In genomic region chrX:79082886-79083285, GRCh38 we compare ENCODE assay signal across 24 cellular contexts.
DNase-seq lines count a peak whose midpoint lies in the region; ATAC-seq and TF ChIP-seq lines count a peak whose summit lies in the region.
"Had no signal": no experiment of that assay in that cellular context is flagged by ENCODE, and none has a peak within 500 bp of the region (broad histone marks: within the 10 kb centered on the region; RNA-seq: fewer than 3 reads in every experiment).

No MANE protein-coding gene starts in this region.

- peaks cover 11 to 43% (median 20%) of the 10 kb centered on the region in 4 donors for H3K4me1 Mint-ChIP-seq in CD4-positive, CD25-positive, alpha-beta regulatory T cell
- H3K4me1 Mint-ChIP-seq in activated naive CD8-positive, alpha-beta T cell treated with anti-CD3 and anti-CD28 coated beads, Interleukin-2, amount 10 ng/mL, durations not matched to agents 7 days and 5 days: peaks cover 29% of the 10 kb centered on the region
- peaks cover 15% of the 10 kb centered on the region for H3K4me1 Mint-ChIP-seq in osteocyte (ENCODE audit: unreplicated experiment)
- peaks cover 19% of the 10 kb centered on the region for H3K4me1 Mint-ChIP-seq in activated T-helper 2 cell treated with anti-CD3 and anti-CD28 coated beads, Interferon-gamma antibody, Interleukin-2, Interleukin-4, amounts not matched to agents 10 μg/mL and 5 μg/mL and 100 μg/mL, durations not matched to agents 14 hours and 24 hours and 36 hours (ENCODE audit: low read depth)
- H3K4me1 Mint-ChIP-seq: GM23338 had no signal

- POLR2A ChIA-PET in activated naive CD8-positive, alpha-beta T cell treated with anti-CD3 and anti-CD28 coated beads, Interleukin-2, amount 10 ng/mL, durations not matched to agents 7 days and 5 days (lab: Charles Lee): interaction anchor here (1.0 kb wide), 1 partner anchor 61 kb away, joined by 4 read pairs; the partner anchor contains the start of gene GPR174

- intact Hi-C loops in activated T-helper 2 cell treated with anti-CD3 and anti-CD28 coated beads, Interferon-gamma antibody, Interleukin-2, Interleukin-4, amounts not matched to agents 10 μg/mL and 5 μg/mL and 100 μg/mL, durations not matched to agents 14 hours and 24 hours and 36 hours (cut with micrococcal nuclease): loop anchor here (1.0 to 10.0 kb wide), 7 partner anchors 101 to 528 kb away; partner anchors contain the start of genes P2RY10 and RTL3

- no peak for ATAC-seq in CD4-positive, CD25-positive, alpha-beta regulatory T cell (ENCODE audit: low read depth in 2 of 2)
- ATAC-seq in activated naive CD8-positive, alpha-beta T cell treated with anti-CD3 and anti-CD28 coated beads, Interleukin-2, amount 10 ng/mL, durations not matched to agents 7 days and 5 days (ENCODE audit: low read depth): no peak
- ATAC-seq: GM23338 had no signal

- H3K9me3 ChIP-seq in CD4-positive, CD25-positive, alpha-beta regulatory T cell (ENCODE audit: control insufficient read depth in 2 of 2, low read length in 2 of 2): no peaks in the 10 kb centered on the region
- H3K9me3 ChIP-seq in SK-N-MC (ENCODE audit: low read depth, low read length): no peaks in the 10 kb centered on the region
- H3K9me3 ChIP-seq: neutrophil, Peyer's patch, SJCRH30, thoracic aorta had no signal

- peak overlapping the region; percentile 66 to 89 (median 67) for H3K27ac Mint-ChIP-seq in CD4-positive, CD25-positive, alpha-beta regulatory T cell
- peak overlapping the region; percentile 71 for H3K27ac Mint-ChIP-seq in activated naive CD8-positive, alpha-beta T cell treated with anti-CD3 and anti-CD28 coated beads, Interleukin-2, amount 10 ng/mL, durations not matched to agents 7 days and 5 days
- no peak overlapping the region for H3K27ac Mint-ChIP-seq in osteocyte (ENCODE audit: unreplicated experiment)
- H3K27ac Mint-ChIP-seq in activated T-helper 2 cell treated with anti-CD3 and anti-CD28 coated beads, Interferon-gamma antibody, Interleukin-2, Interleukin-4, amounts not matched to agents 10 μg/mL and 5 μg/mL and 100 μg/mL, durations not matched to agents 14 hours and 24 hours and 36 hours: no peak overlapping the region
- H3K27ac Mint-ChIP-seq: GM23338 had no signal

- no peaks in the 10 kb centered on the region for H3K27me3 ChIP-seq in CD4-positive, CD25-positive, alpha-beta regulatory T cell (ENCODE audit: control insufficient read depth, insufficient read depth, low read length)
- H3K27me3 ChIP-seq: neutrophil, Peyer's patch, SJCRH30 had no signal

- peak overlapping the region; percentile 56 for H3K9ac ChIP-seq in SK-N-MC (ENCODE audit: insufficient read length)

- peak overlapping the region; percentile 57 for H3K27ac ChIP-seq in CD4-positive, CD25-positive, alpha-beta regulatory T cell (ENCODE audit: insufficient read depth, low read length, poor library complexity, severe bottlenecking)
- H3K27ac ChIP-seq in SK-N-MC: peak overlapping the region; percentile 86
- H3K27ac ChIP-seq: 22Rv1, neutrophil, Peyer's patch, SJCRH30, thoracic aorta had no signal

- no peaks in the 10 kb centered on the region for H3K36me3 ChIP-seq in CD4-positive, CD25-positive, alpha-beta regulatory T cell (ENCODE audit: control insufficient read depth, insufficient read depth, low read length)
- H3K36me3 ChIP-seq in SK-N-MC (ENCODE audit: insufficient read depth, low read length): no peaks in the 10 kb centered on the region
- H3K36me3 ChIP-seq: neutrophil, Peyer's patch, SJCRH30, thoracic aorta had no signal

- H3K27me3 Mint-ChIP-seq in CD4-positive, CD25-positive, alpha-beta regulatory T cell: no peaks in the 10 kb centered on the region
- no peaks in the 10 kb centered on the region for H3K27me3 Mint-ChIP-seq in activated naive CD8-positive, alpha-beta T cell treated with anti-CD3 and anti-CD28 coated beads, Interleukin-2, amount 10 ng/mL, durations not matched to agents 7 days and 5 days
- H3K27me3 Mint-ChIP-seq in osteocyte (ENCODE audit: unreplicated experiment): no peaks in the 10 kb centered on the region
- H3K27me3 Mint-ChIP-seq in activated T-helper 2 cell treated with anti-CD3 and anti-CD28 coated beads, Interferon-gamma antibody, Interleukin-2, Interleukin-4, amounts not matched to agents 10 μg/mL and 5 μg/mL and 100 μg/mL, durations not matched to agents 14 hours and 24 hours and 36 hours (ENCODE audit: low read depth): no peaks in the 10 kb centered on the region

- H3K4me1 ChIP-seq in CD4-positive, CD25-positive, alpha-beta regulatory T cell (ENCODE audit: control insufficient read depth, insufficient read depth, low read length, poor library complexity, severe bottlenecking): peaks cover 5% of the 10 kb centered on the region
- H3K4me1 ChIP-seq: Peyer's patch, SJCRH30 had no signal

- no peak for TF ChIP-seq CTCF in osteocyte (IDR thresholded peaks at IDR 0.05)

- H3K4me3 ChIP-seq in CD4-positive, CD25-positive, alpha-beta regulatory T cell (ENCODE audit: low read depth, low read length): peak overlapping the region; percentile 47
- peak overlapping the region; percentile 40 for H3K4me3 ChIP-seq in SK-N-MC
- H3K4me3 ChIP-seq: GM23338, lung, Peyer's patch, SJCRH30, skin epidermis, thoracic aorta had no signal

- no peaks in the 10 kb centered on the region for H3K9me3 Mint-ChIP-seq in CD4-positive, CD25-positive, alpha-beta regulatory T cell
- peaks cover 1% of the 10 kb centered on the region for H3K9me3 Mint-ChIP-seq in activated naive CD8-positive, alpha-beta T cell treated with anti-CD3 and anti-CD28 coated beads, Interleukin-2, amount 10 ng/mL, durations not matched to agents 7 days and 5 days
- H3K9me3 Mint-ChIP-seq in osteocyte (ENCODE audit: unreplicated experiment): no peaks in the 10 kb centered on the region
- H3K9me3 Mint-ChIP-seq in activated T-helper 2 cell treated with anti-CD3 and anti-CD28 coated beads, Interferon-gamma antibody, Interleukin-2, Interleukin-4, amounts not matched to agents 10 μg/mL and 5 μg/mL and 100 μg/mL, durations not matched to agents 14 hours and 24 hours and 36 hours: no peaks in the 10 kb centered on the region
- H3K9me3 Mint-ChIP-seq: GM23338 had no signal

- DNase-seq in NCI-H748 (lab: John Stamatoyannopoulos, UW; ENCODE audit: unreplicated experiment) (peak; percentile 25), NCI-H748 treated with DMSO at 0.1 percent for 48 hours (lab: John Stamatoyannopoulos, UW) (no peak), SK-N-MC (ENCODE audit: low read depth, low spot score) (no peak), osteocyte (ENCODE audit: extremely low spot score, unreplicated experiment) (no peak), NCI-H524 treated with DMSO at 0.1 percent for 48 hours (lab: John Stamatoyannopoulos, UW) (no peak)
- no peak for DNase-seq in CD4-positive, CD25-positive, alpha-beta regulatory T cell
- no peak for DNase-seq in activated naive CD8-positive, alpha-beta T cell treated with anti-CD3 and anti-CD28 coated beads, Interleukin-2, amount 10 ng/mL, durations not matched to agents 7 days and 5 days
- DNase-seq in activated T-helper 2 cell treated with anti-CD3 and anti-CD28 coated beads, Interferon-gamma antibody, Interleukin-2, Interleukin-4, amounts not matched to agents 10 μg/mL and 5 μg/mL and 100 μg/mL, durations not matched to agents 14 hours and 24 hours and 36 hours (ENCODE audit: low spot score): no peak
- DNase-seq: activated CD4-positive, alpha-beta T cell treated with anti-CD3 and anti-CD28 coated beads, Interleukin-2, amount 50 U/mL, for 4 hours; activated T-cell treated with anti-CD3 and anti-CD28 coated beads, Interleukin-2, amount 50 U/mL, for 48 hours; AML-193; amygdala; NCI-H1092 treated with DMSO at 0.1 percent for 48 hours; NCI-H2029; NCI-H345; Peyer's patch; SJCRH30; stimulated activated CD4-positive, alpha-beta T cell treated with anti-CD3 and anti-CD28 coated beads, Interleukin-1b, Interleukin-23, amount 100 ng/mL, for 48 hours had no signal

- H3K4me3 Mint-ChIP-seq in CD4-positive, CD25-positive, alpha-beta regulatory T cell: peak overlapping the region in 3 of 4 donors; percentile 14 to 39 (median 19)
- peak overlapping the region; percentile 43 for H3K4me3 Mint-ChIP-seq in activated naive CD8-positive, alpha-beta T cell treated with anti-CD3 and anti-CD28 coated beads, Interleukin-2, amount 10 ng/mL, durations not matched to agents 7 days and 5 days
- H3K4me3 Mint-ChIP-seq in osteocyte (ENCODE audit: unreplicated experiment): no peak overlapping the region
- no peak overlapping the region for H3K4me3 Mint-ChIP-seq in activated T-helper 2 cell treated with anti-CD3 and anti-CD28 coated beads, Interferon-gamma antibody, Interleukin-2, Interleukin-4, amounts not matched to agents 10 μg/mL and 5 μg/mL and 100 μg/mL, durations not matched to agents 14 hours and 24 hours and 36 hours (ENCODE audit: low read depth)
- H3K4me3 Mint-ChIP-seq: GM23338 had no signal

- H3K36me3 Mint-ChIP-seq in CD4-positive, CD25-positive, alpha-beta regulatory T cell: no peaks in the 10 kb centered on the region
- peaks cover 6% of the 10 kb centered on the region for H3K36me3 Mint-ChIP-seq in activated naive CD8-positive, alpha-beta T cell treated with anti-CD3 and anti-CD28 coated beads, Interleukin-2, amount 10 ng/mL, durations not matched to agents 7 days and 5 days
- no peaks in the 10 kb centered on the region for H3K36me3 Mint-ChIP-seq in osteocyte (ENCODE audit: unreplicated experiment)
- H3K36me3 Mint-ChIP-seq in activated T-helper 2 cell treated with anti-CD3 and anti-CD28 coated beads, Interferon-gamma antibody, Interleukin-2, Interleukin-4, amounts not matched to agents 10 μg/mL and 5 μg/mL and 100 μg/mL, durations not matched to agents 14 hours and 24 hours and 36 hours (ENCODE audit: low read depth): peaks cover 10% of the 10 kb centered on the region

Comparison
In these comparisons a context has a peak if more than half of its experiments do, and no peak if none do; other contexts are left out.
1. H3K27ac Mint-ChIP-seq: peak in CD4-positive, CD25-positive, alpha-beta regulatory T cell (3 of 3) and activated naive CD8-positive, alpha-beta T cell treated with anti-CD3 and anti-CD28 coated beads, Interleukin-2, amount 10 ng/mL, durations not matched to agents 7 days and 5 days (single experiment); none in osteocyte (single experiment) and activated T-helper 2 cell treated with anti-CD3 and anti-CD28 coated beads, Interferon-gamma antibody, Interleukin-2, Interleukin-4, amounts not matched to agents 10 μg/mL and 5 μg/mL and 100 μg/mL, durations not matched to agents 14 hours and 24 hours and 36 hours (single experiment).
2. H3K4me3 Mint-ChIP-seq: peak in CD4-positive, CD25-positive, alpha-beta regulatory T cell (3 of 4) and activated naive CD8-positive, alpha-beta T cell treated with anti-CD3 and anti-CD28 coated beads, Interleukin-2, amount 10 ng/mL, durations not matched to agents 7 days and 5 days (single experiment); none in osteocyte (single experiment) and activated T-helper 2 cell treated with anti-CD3 and anti-CD28 coated beads, Interferon-gamma antibody, Interleukin-2, Interleukin-4, amounts not matched to agents 10 μg/mL and 5 μg/mL and 100 μg/mL, durations not matched to agents 14 hours and 24 hours and 36 hours (single experiment).